8 cellular contexts compared by ENCODE assay signal in genomic region chr4:2931765-2932560, GRCh38. TPM values are rescaled to one million over a fixed set of nuclear protein-coding genes. Genes with fewer than 3 reads are reported as not detected.
DNase-seq lines count a peak whose midpoint lies in the region; ATAC-seq and TF ChIP-seq lines count a peak whose summit lies in the region.

No MANE protein-coding gene starts in this region.

- peaks cover 19% of the 10 kb centered on the region for H4K20me1 ChIP-seq in smooth muscle cell (ENCODE audit: low read depth)

- H3K27me3 ChIP-seq in left ventricle myocardium inferior (ENCODE audit: low read depth) (no peaks in the 10 kb centered on the region), smooth muscle cell (ENCODE audit: low read depth) (no peaks in the 10 kb centered on the region)

- H3K4me2 ChIP-seq in smooth muscle cell = no peak overlapping the region

- ATAC-seq in GM19438 (IDR thresholded peaks at IDR 0.05; ENCODE audit: low read depth, unreplicated experiment) = peak; percentile 55
- peak; percentile 4 to 8 for ATAC-seq in activated T-cell treated with anti-CD3 and anti-CD28 coated beads, Interleukin-2, amount 50 U/mL, for 4 hours
- peak; percentile 28 for ATAC-seq in stimulated activated naive CD8-positive, alpha-beta T cell treated with anti-CD3 and anti-CD28 coated beads, Interleukin-15, Interleukin-2, amounts not matched to agents 100 U/mL and 50 U/mL, for 24 hours

- H3K27ac Mint-ChIP-seq in IgD-negative memory B cell = peak overlapping the region; percentile 92 to 98 (median 95)

- DNase-seq in AG10803 (ENCODE audit: low read depth) (no peak), left ventricle myocardium inferior (peak; percentile 78), RPMI8226 (no peak), smooth muscle cell (lab: John Stamatoyannopoulos, UW; ENCODE audit: unreplicated experiment) (no peak)
- peak; percentile 37 for DNase-seq in activated T-cell treated with anti-CD3 and anti-CD28 coated beads, Interleukin-2, amount 50 U/mL, for 4 hours
- DNase-seq in stimulated activated naive CD8-positive, alpha-beta T cell treated with anti-CD3 and anti-CD28 coated beads, Interleukin-15, Interleukin-2, amounts not matched to agents 100 U/mL and 50 U/mL, for 24 hours = peak; percentile 73

- H3K9ac ChIP-seq in smooth muscle cell (ENCODE audit: low read depth) = no peak overlapping the region

- H3K4me1 ChIP-seq in left ventricle myocardium inferior = peaks cover 65% of the 10 kb centered on the region
- peaks cover 14% of the 10 kb centered on the region for H3K4me1 ChIP-seq in smooth muscle cell (ENCODE audit: low read depth)

- H3K9me3 ChIP-seq in left ventricle myocardium inferior (replicated peaks) (no peaks in the 10 kb centered on the region), smooth muscle cell (replicated peaks; ENCODE audit: low read depth) (no peaks in the 10 kb centered on the region)

- H3K27ac ChIP-seq in left ventricle myocardium inferior (replicated peaks) (peak overlapping the region; percentile 86), smooth muscle cell (ENCODE audit: low read depth) (no peak overlapping the region)

- no peak overlapping the region for H2AFZ ChIP-seq in smooth muscle cell (ENCODE audit: low read depth)

- H3K4me3 ChIP-seq in AG10803 (ENCODE audit: low read length) = peak overlapping the region; percentile 5; the same call in 1 of the 2 replicates
- peak overlapping the region; percentile 30 for H3K4me3 ChIP-seq in left ventricle myocardium inferior
- no peak overlapping the region for H3K4me3 ChIP-seq in smooth muscle cell

- H3K79me2 ChIP-seq in smooth muscle cell (ENCODE audit: low read depth) = peaks cover 4% of the 10 kb centered on the region

- no peak for TF ChIP-seq CTCF in AG10803 (conservative IDR thresholded peaks at IDR 0.05; ENCODE audit: low read length)
- TF ChIP-seq CTCF in left ventricle myocardium inferior (IDR thresholded peaks at IDR 0.05; ENCODE audit: borderline replicate concordance) = peak; percentile 35
- no peak for TF ChIP-seq CTCF in smooth muscle cell (IDR thresholded peaks at IDR 0.05; ENCODE audit: borderline replicate concordance, insufficient read depth, poor library complexity, severe bottlenecking)

- peaks cover 32 to 38% (median 36%) of the 10 kb centered on the region in 3 donors for H3K4me1 Mint-ChIP-seq in IgD-negative memory B cell
- peaks cover 33% of the 10 kb centered on the region for H3K4me1 Mint-ChIP-seq in activated T-cell treated with anti-CD3 and anti-CD28 coated beads, Interleukin-2, amount 50 U/mL, for 4 hours (ENCODE audit: low read depth)

- H3F3A ChIP-seq in smooth muscle cell (ENCODE audit: low read depth) = peaks cover 17% of the 10 kb centered on the region

- WGBS in smooth muscle cell (ENCODE audit: low lambda C conversion rate) = 92% methylated on average over 30 of the region's 35 CpGs

- intact Hi-C loops in left ventricle myocardium inferior (cut with micrococcal nuclease) = no loop called here

- H3K36me3 ChIP-seq in left ventricle myocardium inferior = peaks cover 39% of the 10 kb centered on the region
- H3K36me3 ChIP-seq in smooth muscle cell (ENCODE audit: low read depth) = no peaks in the 10 kb centered on the region

- H3K9me3 Mint-ChIP-seq in IgD-negative memory B cell = no peaks in the 10 kb centered on the region
- H3K9me3 Mint-ChIP-seq in activated T-cell treated with anti-CD3 and anti-CD28 coated beads, Interleukin-2, amount 50 U/mL, for 4 hours = no peaks in the 10 kb centered on the region

- H3K36me3 Mint-ChIP-seq in IgD-negative memory B cell = peaks cover 6% of the 10 kb centered on the region
- H3K36me3 Mint-ChIP-seq in activated T-cell treated with anti-CD3 and anti-CD28 coated beads, Interleukin-2, amount 50 U/mL, for 4 hours (ENCODE audit: insufficient read depth) = peaks cover 19% of the 10 kb centered on the region

- H3K27me3 Mint-ChIP-seq in IgD-negative memory B cell = no peaks in the 10 kb centered on the region
- H3K27me3 Mint-ChIP-seq in activated T-cell treated with anti-CD3 and anti-CD28 coated beads, Interleukin-2, amount 50 U/mL, for 4 hours (ENCODE audit: low read depth) = no peaks in the 10 kb centered on the region

- peak overlapping the region; percentile 81 to 90 (median 87) for H3K4me3 Mint-ChIP-seq in IgD-negative memory B cell
- H3K4me3 Mint-ChIP-seq in activated T-cell treated with anti-CD3 and anti-CD28 coated beads, Interleukin-2, amount 50 U/mL, for 4 hours = peak overlapping the region; percentile 93

RNA-seq across cellular contexts. Expression of gene NOP14, which starts 31.2 kb away (rescaled TPM):
- polyA plus RNA-seq in IgD-negative memory B cell = 18.9 TPM
- 100 to 1,000 TPM; 165 to 187 (median 179) TPM for total RNA-seq in activated T-cell treated with anti-CD3 and anti-CD28 coated beads, Interleukin-2, amount 50 U/mL, for 4 hours
- total RNA-seq in left ventricle myocardium inferior = 17.4 TPM
- total RNA-seq in smooth muscle cell = 12.9 and 18.5 TPM in 2 replicates
- polyA plus RNA-seq in smooth muscle cell = 10.0 and 10.9 TPM in 2 replicates

RNA-seq across cellular contexts. Expression of gene GRK4, which starts 31.4 kb away (rescaled TPM):
- 0.99 TPM for polyA plus RNA-seq in IgD-negative memory B cell
- 1 to 10 TPM; 2.7 to 3.0 (median 2.9) TPM for total RNA-seq in activated T-cell treated with anti-CD3 and anti-CD28 coated beads, Interleukin-2, amount 50 U/mL, for 4 hours
- 9.0 TPM for total RNA-seq in left ventricle myocardium inferior
- 5.2 and 6.5 TPM in 2 replicates for total RNA-seq in smooth muscle cell
- 5.9 and 6.9 TPM in 2 replicates for polyA plus RNA-seq in smooth muscle cell

Comparison
In these comparisons a context has a peak if more than half of its experiments do, and no peak if none do; other contexts are left out.
1. DNase-seq: peak in activated T-cell treated with anti-CD3 and anti-CD28 coated beads, Interleukin-2, amount 50 U/mL, for 4 hours (single experiment), left ventricle myocardium inferior (single experiment) and stimulated activated naive CD8-positive, alpha-beta T cell treated with anti-CD3 and anti-CD28 coated beads, Interleukin-15, Interleukin-2, amounts not matched to agents 100 U/mL and 50 U/mL, for 24 hours (single experiment); none in AG10803 (single experiment), RPMI8226 (single experiment) and smooth muscle cell (single experiment).
2. Peak in every context shown above with its lines, with median percentiles within 50 percentile points of each other: ATAC-seq.